ENCODE assay signal across 7 cellular contexts in the genomic region with DNA sequence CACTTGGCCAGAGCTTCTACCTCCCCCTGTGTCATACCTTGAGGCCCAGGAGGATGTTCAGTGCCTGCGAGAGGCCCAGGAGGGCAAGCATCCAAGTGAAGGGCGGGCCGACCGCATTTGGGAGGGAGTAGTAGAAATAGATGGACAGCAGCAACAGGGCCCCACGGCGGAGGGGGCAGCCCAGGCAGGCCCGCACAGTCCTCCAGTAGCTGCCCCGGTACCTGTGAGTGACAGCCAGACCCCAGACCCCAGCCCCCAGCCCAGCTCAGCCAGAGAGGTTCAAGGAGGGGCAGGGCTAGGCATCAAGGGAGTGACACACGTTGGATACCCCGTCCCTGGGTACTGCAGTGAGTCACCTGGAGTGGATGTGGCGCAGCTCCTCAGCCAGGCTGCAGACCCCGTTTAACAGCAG. TPM values are rescaled to one million over a fixed set of nuclear protein-coding genes. Genes with fewer than 3 reads are reported as not detected.
DNase-seq lines count a peak whose midpoint lies in the region; ATAC-seq and TF ChIP-seq lines count a peak whose summit lies in the region.

No MANE protein-coding gene starts in this region.

- H4K20me1 ChIP-seq in Loucy (ENCODE audit: insufficient read depth, low read length, poor library complexity, severe bottlenecking) (peaks cover 25% of the 10 kb centered on the region), MM.1S (ENCODE audit: insufficient read depth, low read length) (no peaks in the 10 kb centered on the region)

- H2AFZ ChIP-seq in Loucy (ENCODE audit: low read length): no peak overlapping the region
- no peak overlapping the region for H2AFZ ChIP-seq in MM.1S (ENCODE audit: low read length)

- H3K9me2 ChIP-seq in Loucy (replicated peaks; ENCODE audit: low read depth, low read length): no peaks in the 10 kb centered on the region
- H3K9me2 ChIP-seq in MM.1S (replicated peaks; ENCODE audit: insufficient read depth, low read length): no peaks in the 10 kb centered on the region

- peaks cover 40% of the 10 kb centered on the region for H3K4me1 Mint-ChIP-seq in activated naive CD8-positive, alpha-beta T cell (ENCODE audit: low read depth)
- H3K4me1 Mint-ChIP-seq in immature natural killer cell: peaks cover 50 to 54% of the 10 kb centered on the region in 2 donors

- H3K9ac ChIP-seq in Loucy (ENCODE audit: low read depth, low read length, poor library complexity, severe bottlenecking) (peak overlapping the region; percentile 98), MM.1S (ENCODE audit: low read length) (no peak overlapping the region)

- H3K27me3 Mint-ChIP-seq in activated naive CD8-positive, alpha-beta T cell: no peaks in the 10 kb centered on the region
- H3K27me3 Mint-ChIP-seq in immature natural killer cell (ENCODE audit: low read depth in 3 of 3): peaks cover 5 to 11% (median 9%) of the 10 kb centered on the region in 3 donors

- H3K79me2 ChIP-seq in Loucy (ENCODE audit: insufficient read depth, low read length) (peaks cover 56% of the 10 kb centered on the region), MM.1S (ENCODE audit: low read length) (no peaks in the 10 kb centered on the region)

- H3K4me1 ChIP-seq in Loucy (ENCODE audit: insufficient read depth, low read length, poor library complexity, severe bottlenecking) (peaks cover 55% of the 10 kb centered on the region), thymus (ENCODE audit: control insufficient read depth, insufficient read depth, low read length) (peaks cover 23% of the 10 kb centered on the region), MM.1S (ENCODE audit: low read length) (peaks cover 8% of the 10 kb centered on the region)

- WGBS in thymus: 24% methylated on average over 12 of the region's 12 CpGs

- H3K9me3 Mint-ChIP-seq in activated naive CD8-positive, alpha-beta T cell (ENCODE audit: low read depth): no peaks in the 10 kb centered on the region
- no peaks in the 10 kb centered on the region for H3K9me3 Mint-ChIP-seq in immature natural killer cell

- TF ChIP-seq CTCF in Loucy (conservative IDR thresholded peaks at IDR 0.05; ENCODE audit: low read length): no peak
- TF ChIP-seq CTCF in MM.1S (IDR thresholded peaks at IDR 0.05; ENCODE audit: low read length): no peak

- peak overlapping the region; percentile 89 for H3K4me3 ChIP-seq in Loucy (ENCODE audit: low read length, poor library complexity, severe bottlenecking)
- H3K4me3 ChIP-seq in thymus (ENCODE audit: low read length): peak overlapping the region; percentile 47
- H3K4me3 ChIP-seq in MM.1S (ENCODE audit: low read length): no peak overlapping the region

- peak overlapping the region; percentile 96 for H3K27ac ChIP-seq in thymus (ENCODE audit: low read depth)
- H3K27ac ChIP-seq in MM.1S (ENCODE audit: low read length): no peak overlapping the region

- peak overlapping the region; percentile 96 for H3K27ac Mint-ChIP-seq in activated naive CD8-positive, alpha-beta T cell
- peak overlapping the region in 5 of 6 donors; percentile 54 to 98 (median 92) for H3K27ac Mint-ChIP-seq in immature natural killer cell

- H3K4me2 ChIP-seq in Loucy (ENCODE audit: low read depth, low read length, poor library complexity, severe bottlenecking): peak overlapping the region; percentile 92
- no peak overlapping the region for H3K4me2 ChIP-seq in MM.1S (ENCODE audit: low read depth, low read length)

- H3F3A ChIP-seq in Loucy (ENCODE audit: low read depth): peaks cover 8% of the 10 kb centered on the region; the same call in 1 of the 2 replicates
- no peaks in the 10 kb centered on the region for H3F3A ChIP-seq in MM.1S (ENCODE audit: insufficient read depth, low read length)

- H3K9me3 ChIP-seq in Loucy (ENCODE audit: insufficient read depth, low read depth, low read length) (no peaks in the 10 kb centered on the region), thymus (ENCODE audit: control insufficient read depth) (no peaks in the 10 kb centered on the region), MM.1S (replicated peaks; ENCODE audit: insufficient read depth, low read length) (no peaks in the 10 kb centered on the region)

- DNase-seq in immature natural killer cell (no peak), MM.1S (no peak), NCI-H345 (lab: John Stamatoyannopoulos, UW) (no peak)

- H3K36me3 ChIP-seq in Loucy (ENCODE audit: insufficient read depth, low read length) (peaks cover 10% of the 10 kb centered on the region; the same call in 1 of the 2 replicates), thymus (ENCODE audit: control insufficient read depth, insufficient read depth) (peaks cover 18% of the 10 kb centered on the region), MM.1S (replicated peaks; ENCODE audit: insufficient read depth, low read length) (no peaks in the 10 kb centered on the region)

- no peaks in the 10 kb centered on the region for H3K36me3 Mint-ChIP-seq in activated naive CD8-positive, alpha-beta T cell
- peaks cover 7 to 20% (median 10%) of the 10 kb centered on the region in 3 donors for H3K36me3 Mint-ChIP-seq in immature natural killer cell

- H3K27me3 ChIP-seq in Loucy (ENCODE audit: insufficient read depth, low read length, poor library complexity, severe bottlenecking) (no peaks in the 10 kb centered on the region), thymus (ENCODE audit: control insufficient read depth, insufficient read depth) (no peaks in the 10 kb centered on the region), MM.1S (replicated peaks; ENCODE audit: insufficient read depth, low read length) (no peaks in the 10 kb centered on the region)

- H3K4me3 Mint-ChIP-seq in activated naive CD8-positive, alpha-beta T cell: peak overlapping the region; percentile 90
- peak overlapping the region; percentile 86 to 95 (median 90) for H3K4me3 Mint-ChIP-seq in immature natural killer cell

- ATAC-seq in GM18517 (IDR thresholded peaks at IDR 0.05; ENCODE audit: unreplicated experiment): no peak

RNA-seq across cellular contexts. Expression of gene STING1, which starts 1.4 kb away (rescaled TPM):
- polyA plus RNA-seq in immature natural killer cell (100 to 1,000 TPM in 2 of 3 donors, 10 to 100 TPM in 1; 67.8 to 150 (median 142) TPM), thymus (58.3 TPM)

RNA-seq across cellular contexts. Expression of gene SMIM33, which starts 10.3 kb away (rescaled TPM):
- polyA plus RNA-seq in immature natural killer cell (not detected), thymus (0.05 TPM)

RNA-seq across cellular contexts. Expression of gene ECSCR, which starts 18.6 kb away (rescaled TPM):
- polyA plus RNA-seq in immature natural killer cell (under 1 TPM in 1 of 3 donors, not detected in 2; 0.73 TPM), thymus (12.2 TPM)

RNA-seq across cellular contexts. Expression of gene DNAJC18, which starts 41.8 kb away (rescaled TPM):
- polyA plus RNA-seq in immature natural killer cell (1 to 10 TPM in 2 of 3 donors, not detected in 1; 3.7 to 4.3 TPM), thymus (4.3 TPM)
